Comparison of ENCODE assay signal across 37 cellular contexts in the genomic region with DNA sequence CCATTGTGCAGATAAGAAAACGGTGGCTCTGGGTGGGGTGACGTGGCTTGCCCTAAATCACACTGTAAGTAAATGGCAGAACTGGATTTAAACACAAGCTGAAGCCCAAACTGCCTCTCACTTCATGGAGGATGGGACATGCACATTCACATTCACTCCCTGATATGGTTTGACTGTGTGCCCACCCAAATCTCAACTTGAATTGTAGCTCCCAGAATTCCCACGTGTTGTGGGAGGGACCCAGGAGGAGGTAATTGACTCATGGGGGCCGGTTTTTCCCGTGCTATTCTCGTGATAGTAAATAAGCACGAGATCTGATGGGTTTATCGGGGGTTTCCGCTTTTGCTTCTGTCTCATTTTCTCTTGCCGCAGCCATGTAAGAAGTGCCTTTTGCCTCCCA. TPM values are rescaled to one million over a fixed set of nuclear protein-coding genes. Genes with fewer than 3 reads are reported as not detected.
"Had no signal": no experiment of that assay in that cellular context is flagged by ENCODE, and none has a peak within 500 bp of the region (broad histone marks: within the 10 kb centered on the region; RNA-seq: fewer than 3 reads in every experiment).

No MANE protein-coding gene starts in this region.

- H3K9me3 ChIP-seq: ascending aorta, breast epithelium had no signal

- H3K27me3 ChIP-seq: ascending aorta, brain microvascular endothelial cell, breast epithelium had no signal

- H3K36me3 ChIP-seq: brain microvascular endothelial cell, breast epithelium had no signal

- H3K27ac ChIP-seq: ascending aorta, brain microvascular endothelial cell, VCaP had no signal

- H3K4me3 Mint-ChIP-seq: activated B cell treated with CpG ODN at 0.5 μM for 24 hours; activated CD4-positive, alpha-beta memory T cell treated with anti-CD3 and anti-CD28 coated beads for 36 hours; activated CD4-positive, alpha-beta T cell treated with anti-CD3 and anti-CD28 coated beads, Interleukin-2, amount 10 ng/mL, durations not matched to agents 24 days and 14 days; activated CD8-positive, alpha-beta T cell treated with anti-CD3 and anti-CD28 coated beads for 36 hours; activated naive CD4-positive, alpha-beta T cell treated with anti-CD3 and anti-CD28 coated beads, Interleukin-2, amount 10 ng/mL, durations not matched to agents 7 days and 5 days; activated naive CD4-positive, alpha-beta T cell treated with anti-CD3 and anti-CD28 coated beads, Interleukin-2, amount 50 U/mL, for 24 hours; activated naive CD8-positive, alpha-beta T cell; activated naive CD8-positive, alpha-beta T cell treated with anti-CD3 and anti-CD28 coated beads, Interleukin-2, amount 10 ng/mL, durations not matched to agents 7 days and 5 days; activated naive CD8-positive, alpha-beta T cell treated with anti-CD3 and anti-CD28 coated beads, Interleukin-2, amount 50 U/mL, for 24 hours; activated T-cell treated with anti-CD3 and anti-CD28 coated beads, Interleukin-2, amount 50 U/mL, for 4 hours; activated T-cell treated with anti-CD3 and anti-CD28 coated beads, Interleukin-2, amount 50 U/mL, for 72 hours; activated T-helper 1 cell treated with anti-CD3 and anti-CD28 coated beads, Interleukin-12 subunit alpha, Interleukin-12 subunit beta, Interleukin-2, Interleukin-4 antibody, amounts not matched to agents 30 ng/mL and 10 ng/mL and 1 ng/mL, durations not matched to agents 14 hours and 24 hours and 36 hours; activated T-helper 17 cell treated with anti-CD3 and anti-CD28 coated beads, Interleukin-2, amount 50 U/mL, for 72 hours; T-helper 1 cell treated with Interleukin-12 subunit alpha and Interleukin-12 subunit beta and Interleukin-4 antibody, amounts not matched to agents 30 μg/mL and 1 μg/mL, for 36 hours; T-helper 2 cell treated with Interferon-gamma antibody and Interleukin-4, amounts not matched to agents 5 μg/mL and 100 μg/mL, for 36 hours had no signal

- H3K9me3 Mint-ChIP-seq: activated B cell treated with CpG ODN at 0.5 μM for 24 hours; activated CD4-positive, alpha-beta memory T cell treated with anti-CD3 and anti-CD28 coated beads for 36 hours; activated CD4-positive, alpha-beta T cell treated with anti-CD3 and anti-CD28 coated beads, Interleukin-2, amount 10 ng/mL, durations not matched to agents 24 days and 14 days; activated CD8-positive, alpha-beta T cell treated with anti-CD3 and anti-CD28 coated beads for 36 hours; activated naive CD4-positive, alpha-beta T cell treated with anti-CD3 and anti-CD28 coated beads, Interleukin-2, amount 10 ng/mL, durations not matched to agents 7 days and 5 days; activated naive CD4-positive, alpha-beta T cell treated with anti-CD3 and anti-CD28 coated beads, Interleukin-2, amount 50 U/mL, for 24 hours; activated naive CD8-positive, alpha-beta T cell treated with anti-CD3 and anti-CD28 coated beads, Interleukin-2, amount 10 ng/mL, durations not matched to agents 7 days and 5 days; activated naive CD8-positive, alpha-beta T cell treated with anti-CD3 and anti-CD28 coated beads, Interleukin-2, amount 50 U/mL, for 24 hours; activated T-cell treated with anti-CD3 and anti-CD28 coated beads, Interleukin-2, amount 50 U/mL, for 4 hours; activated T-cell treated with anti-CD3 and anti-CD28 coated beads, Interleukin-2, amount 50 U/mL, for 72 hours; activated T-helper 1 cell treated with anti-CD3 and anti-CD28 coated beads, Interleukin-12 subunit alpha, Interleukin-12 subunit beta, Interleukin-2, Interleukin-4 antibody, amounts not matched to agents 30 ng/mL and 10 ng/mL and 1 ng/mL, durations not matched to agents 14 hours and 24 hours and 36 hours; activated T-helper 17 cell treated with anti-CD3 and anti-CD28 coated beads, Interleukin-2, amount 50 U/mL, for 72 hours; T-helper 1 cell treated with Interleukin-12 subunit alpha and Interleukin-12 subunit beta and Interleukin-4 antibody, amounts not matched to agents 30 μg/mL and 1 μg/mL, for 36 hours; T-helper 2 cell treated with Interferon-gamma antibody and Interleukin-4, amounts not matched to agents 5 μg/mL and 100 μg/mL, for 36 hours had no signal

- H3K27ac Mint-ChIP-seq: activated B cell treated with CpG ODN at 0.5 μM for 24 hours; activated CD4-positive, alpha-beta memory T cell treated with anti-CD3 and anti-CD28 coated beads for 36 hours; activated CD4-positive, alpha-beta T cell treated with anti-CD3 and anti-CD28 coated beads, Interleukin-2, amount 10 ng/mL, durations not matched to agents 24 days and 14 days; activated CD8-positive, alpha-beta T cell treated with anti-CD3 and anti-CD28 coated beads for 36 hours; activated naive CD4-positive, alpha-beta T cell treated with anti-CD3 and anti-CD28 coated beads, Interleukin-2, amount 10 ng/mL, durations not matched to agents 7 days and 5 days; activated naive CD4-positive, alpha-beta T cell treated with anti-CD3 and anti-CD28 coated beads, Interleukin-2, amount 50 U/mL, for 24 hours; activated naive CD8-positive, alpha-beta T cell; activated naive CD8-positive, alpha-beta T cell treated with anti-CD3 and anti-CD28 coated beads, Interleukin-2, amount 10 ng/mL, durations not matched to agents 7 days and 5 days; activated naive CD8-positive, alpha-beta T cell treated with anti-CD3 and anti-CD28 coated beads, Interleukin-2, amount 50 U/mL, for 24 hours; activated T-cell treated with anti-CD3 and anti-CD28 coated beads, Interleukin-2, amount 50 U/mL, for 72 hours; activated T-helper 1 cell treated with anti-CD3 and anti-CD28 coated beads, Interleukin-12 subunit alpha, Interleukin-12 subunit beta, Interleukin-2, Interleukin-4 antibody, amounts not matched to agents 30 ng/mL and 10 ng/mL and 1 ng/mL, durations not matched to agents 14 hours and 24 hours and 36 hours; activated T-helper 17 cell treated with anti-CD3 and anti-CD28 coated beads, Interleukin-2, amount 50 U/mL, for 72 hours; T-helper 1 cell treated with Interleukin-12 subunit alpha and Interleukin-12 subunit beta and Interleukin-4 antibody, amounts not matched to agents 30 μg/mL and 1 μg/mL, for 36 hours; T-helper 2 cell treated with Interferon-gamma antibody and Interleukin-4, amounts not matched to agents 5 μg/mL and 100 μg/mL, for 36 hours had no signal

- FAIRE-seq: TTC549 had no signal

- H3K4me3 ChIP-seq: ascending aorta, breast epithelium had no signal

- H3K36me3 Mint-ChIP-seq: activated CD4-positive, alpha-beta memory T cell treated with anti-CD3 and anti-CD28 coated beads for 36 hours; activated naive CD4-positive, alpha-beta T cell treated with anti-CD3 and anti-CD28 coated beads, Interleukin-2, amount 10 ng/mL, durations not matched to agents 7 days and 5 days; activated naive CD4-positive, alpha-beta T cell treated with anti-CD3 and anti-CD28 coated beads, Interleukin-2, amount 50 U/mL, for 24 hours; activated naive CD8-positive, alpha-beta T cell; activated naive CD8-positive, alpha-beta T cell treated with anti-CD3 and anti-CD28 coated beads, Interleukin-2, amount 10 ng/mL, durations not matched to agents 7 days and 5 days had no signal

- DNase-seq: activated B cell treated with CpG ODN at 0.5 μM for 24 hours; activated CD4-positive, alpha-beta memory T cell treated with anti-CD3 and anti-CD28 coated beads for 36 hours; activated CD4-positive, alpha-beta T cell treated with anti-CD3 and anti-CD28 coated beads for 4 hours; activated CD4-positive, alpha-beta T cell treated with anti-CD3 and anti-CD28 coated beads, Interleukin-2, amount 10 ng/mL, durations not matched to agents 24 days and 14 days; activated CD4-positive, alpha-beta T cell treated with anti-CD3 and anti-CD28 coated beads, Interleukin-2, amount 50 U/mL, for 1 hour; activated CD4-positive, alpha-beta T cell treated with anti-CD3 and anti-CD28 coated beads, Interleukin-2, amount 50 U/mL, for 4 hours; activated CD4-positive, CD25-positive, alpha-beta regulatory T cell treated with anti-CD3 and anti-CD28 coated beads, Interleukin-2, amount 50 U/mL, for 72 hours; activated CD8-positive, alpha-beta memory T cell treated with anti-CD3 and anti-CD28 coated beads, Interleukin-2, amount 50 U/mL, for 4 hours; activated CD8-positive, alpha-beta T cell treated with anti-CD3 and anti-CD28 coated beads for 36 hours; activated effector memory CD4-positive, alpha-beta T cell treated with anti-CD3 and anti-CD28 coated beads, Interleukin-2, amount 50 U/mL, for 16 hours; activated gamma-delta T cell treated with Interleukin-2 at 50 U/mL for 16 hours; activated naive CD4-positive, alpha-beta T cell treated with anti-CD3 and anti-CD28 coated beads, Interleukin-2, amount 10 ng/mL, durations not matched to agents 7 days and 5 days; activated naive CD4-positive, alpha-beta T cell treated with Interleukin-2 at 50 U/mL for 16 hours; activated naive CD8-positive, alpha-beta T cell treated with anti-CD3 and anti-CD28 coated beads, Interleukin-2, amount 10 ng/mL, durations not matched to agents 7 days and 5 days; activated naive CD8-positive, alpha-beta T cell treated with anti-CD3 and anti-CD28 coated beads, Interleukin-2, amount 50 U/mL, for 24 hours; activated T-cell treated with anti-CD3 and anti-CD28 coated beads for 4 hours; activated T-cell treated with anti-CD3 and anti-CD28 coated beads, Interleukin-2, amount 50 U/mL, for 1 hour; activated T-cell treated with anti-CD3 and anti-CD28 coated beads, Interleukin-2, amount 50 U/mL, for 4 hours; activated T-cell treated with anti-CD3 and anti-CD28 coated beads, Interleukin-2, amount 50 U/mL, for 72 hours; amygdala; anterior cingulate cortex; brain microvascular endothelial cell; central memory CD4-positive, alpha-beta T cell; T-helper 1 cell; T-helper 2 cell; T-helper 9 cell had no signal

- H3K27me3 Mint-ChIP-seq: activated B cell treated with CpG ODN at 0.5 μM for 24 hours; activated T-helper 17 cell treated with anti-CD3 and anti-CD28 coated beads, Interleukin-2, amount 50 U/mL, for 72 hours had no signal

RNA-seq across cellular contexts. Expression of gene CHST15, which starts 32.4 kb away (rescaled TPM):
- total RNA-seq: activated CD8-positive, alpha-beta memory T cell treated with anti-CD3 and anti-CD28 coated beads for 36 hours had no signal
